Comparison of ENCODE assay signal across 8 cellular contexts in genomic region chr12:68613209-68613904, GRCh38. TPM values are rescaled to one million over a fixed set of nuclear protein-coding genes. Genes with fewer than 3 reads are reported as not detected.
DNase-seq lines count a peak whose midpoint lies in the region; ATAC-seq and TF ChIP-seq lines count a peak whose summit lies in the region.

No MANE protein-coding gene starts in this region.

- peak overlapping the region; percentile 80 for H3K27ac ChIP-seq in CD8-positive, alpha-beta memory T cell (ENCODE audit: low read depth, low read length)
- peak overlapping the region; percentile 83 for H3K27ac ChIP-seq in VCaP
- H3K27ac ChIP-seq in effector memory CD4-positive, alpha-beta T cell (ENCODE audit: insufficient read depth, low read length, poor library complexity, severe bottlenecking): peak overlapping the region; percentile 93

- H3K4me3 ChIP-seq in CD8-positive, alpha-beta memory T cell (ENCODE audit: low read length): peak overlapping the region; percentile 64
- H3K4me3 ChIP-seq in effector memory CD4-positive, alpha-beta T cell (ENCODE audit: insufficient read depth, low read depth, low read length, poor library complexity, severe bottlenecking): peak overlapping the region; percentile 86
- H3K4me3 ChIP-seq in retinal pigment epithelial cell (ENCODE audit: low read length): peak overlapping the region; percentile 98

- H3K4me1 ChIP-seq in CD8-positive, alpha-beta memory T cell (ENCODE audit: insufficient read depth, low read length): peaks cover 49% of the 10 kb centered on the region
- H3K4me1 ChIP-seq in effector memory CD4-positive, alpha-beta T cell (ENCODE audit: control insufficient read depth, insufficient read depth, low read length, poor library complexity, severe bottlenecking): peaks cover 26% of the 10 kb centered on the region

- peak; percentile 18 to 66 (median 40) for DNase-seq in CD8-positive, alpha-beta memory T cell
- DNase-seq in effector memory CD4-positive, alpha-beta T cell: peak; percentile 15 to 34 (median 27)
- DNase-seq in retinal pigment epithelial cell (ENCODE audit: low read depth) (no peak), NCI-H1436 treated with DMSO at 0.1 percent for 48 hours (lab: John Stamatoyannopoulos, UW) (no peak)

- H3K9me3 ChIP-seq in CD8-positive, alpha-beta memory T cell (ENCODE audit: low read length): no peaks in the 10 kb centered on the region
- no peaks in the 10 kb centered on the region for H3K9me3 ChIP-seq in effector memory CD4-positive, alpha-beta T cell (ENCODE audit: control insufficient read depth, low read length)

- TF ChIP-seq CTCF in VCaP (conservative IDR thresholded peaks at IDR 0.05) (no peak), retinal pigment epithelial cell (conservative IDR thresholded peaks at IDR 0.05; ENCODE audit: low read depth, low read length) (no peak)

- peak overlapping the region; percentile 89 to 98 (median 96) for H3K27ac Mint-ChIP-seq in CD8-positive, alpha-beta memory T cell

- peaks cover 49 to 67% (median 67%) of the 10 kb centered on the region in 3 donors for H3K4me1 Mint-ChIP-seq in CD8-positive, alpha-beta memory T cell

- H3K9me3 Mint-ChIP-seq in CD8-positive, alpha-beta memory T cell: no peaks in the 10 kb centered on the region

- CTCF ChIA-PET in CD8-positive, alpha-beta memory T cell (lab: Charles Lee): interaction anchor here (0.8 to 1.4 kb wide), 6 partner anchors 26 to 254 kb away, joined by 3 to 6 read pairs (median 3); no protein-coding TSS in a partner anchor

- POLR2A ChIA-PET in CD8-positive, alpha-beta memory T cell (lab: Charles Lee): interaction anchor here (0.6 to 3.6 kb wide), 7 partner anchors 21 to 248 kb away, joined by 3 to 22 read pairs (median 4); partner anchors contain the start of gene MDM2

- H3K36me3 ChIP-seq in CD8-positive, alpha-beta memory T cell (ENCODE audit: insufficient read depth, low read length): no peaks in the 10 kb centered on the region
- no peaks in the 10 kb centered on the region for H3K36me3 ChIP-seq in effector memory CD4-positive, alpha-beta T cell (ENCODE audit: control insufficient read depth, insufficient read depth, low read length)

- H3K27me3 ChIP-seq in CD8-positive, alpha-beta memory T cell (ENCODE audit: insufficient read depth, low read length, poor library complexity, severe bottlenecking): no peaks in the 10 kb centered on the region
- H3K27me3 ChIP-seq in effector memory CD4-positive, alpha-beta T cell (replicated peaks; ENCODE audit: control insufficient read depth, insufficient read depth, low read length, poor library complexity, severe bottlenecking): no peaks in the 10 kb centered on the region

- H3K36me3 Mint-ChIP-seq in CD8-positive, alpha-beta memory T cell: peaks cover 6 to 53% (median 8%) of the 10 kb centered on the region in 3 donors

- H3K4me3 Mint-ChIP-seq in CD8-positive, alpha-beta memory T cell: peak overlapping the region; percentile 91 to 98 (median 96)

- H3K27me3 Mint-ChIP-seq in CD8-positive, alpha-beta memory T cell: no peaks in the 10 kb centered on the region

- ATAC-seq in GM18868 (IDR thresholded peaks at IDR 0.05; ENCODE audit: unreplicated experiment) (no peak), GM21447 (IDR thresholded peaks at IDR 0.05; ENCODE audit: unreplicated experiment) (no peak), GM21825 (IDR thresholded peaks at IDR 0.05; ENCODE audit: unreplicated experiment) (no peak)

RNA-seq across cellular contexts. Expression of gene RAP1B, which starts 2.7 kb away (rescaled TPM):
- total RNA-seq in CD8-positive, alpha-beta memory T cell: 100 to 1,000 TPM; 271 to 281 TPM
- polyA plus RNA-seq in CD8-positive, alpha-beta memory T cell: 589 TPM

Comparison
In these comparisons a context has a peak if more than half of its experiments do, and no peak if none do; other contexts are left out.
1. DNase-seq: peak in CD8-positive, alpha-beta memory T cell (5 of 5) and effector memory CD4-positive, alpha-beta T cell (3 of 3); none in retinal pigment epithelial cell (single experiment) and NCI-H1436 treated with DMSO at 0.1 percent for 48 hours (single experiment).
2. Peak in every context shown above with its lines, with median percentiles within 50 percentile points of each other: H3K27ac ChIP-seq and H3K4me3 ChIP-seq.